Comparison of ENCODE assay signal across 9 cellular contexts in the genomic region with DNA sequence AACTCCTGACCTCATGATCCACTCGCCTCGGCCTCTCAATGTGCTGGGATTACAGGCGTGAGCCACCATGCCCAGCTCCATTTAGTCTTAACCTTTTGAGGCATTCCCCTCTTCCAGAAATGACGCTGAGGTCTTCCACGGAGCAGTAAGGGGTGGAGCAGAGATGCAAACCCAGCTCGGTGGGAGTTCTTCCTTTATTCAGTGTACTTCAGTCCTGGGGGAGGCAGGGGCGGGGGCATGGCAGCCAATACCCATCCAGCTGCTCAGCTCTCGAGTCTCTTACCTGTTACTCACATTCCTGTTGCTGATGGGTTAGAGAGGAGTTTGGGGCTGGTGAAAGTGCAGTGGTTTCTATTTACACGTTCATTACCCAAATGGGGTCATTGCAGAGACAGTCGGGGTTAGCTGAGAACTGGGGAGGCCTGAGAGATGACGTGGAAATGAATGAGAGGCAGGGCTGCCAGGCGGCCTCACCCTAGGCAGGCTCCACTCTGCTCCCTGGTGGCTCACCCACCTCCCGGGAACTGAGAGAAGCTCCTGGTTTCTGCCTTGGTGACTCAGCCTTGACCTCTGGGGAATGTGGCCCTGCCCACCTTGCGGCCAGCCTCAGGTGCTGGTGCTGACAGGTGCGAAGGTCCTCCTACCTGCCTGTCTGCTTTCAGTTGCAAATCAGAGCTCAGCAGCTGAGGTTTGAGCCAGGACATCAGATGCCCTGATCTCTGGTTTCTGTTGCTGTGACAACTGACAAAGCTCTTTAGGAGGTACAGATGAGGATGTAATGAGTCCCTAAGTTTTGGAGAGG. TPM values are rescaled to one million over a fixed set of nuclear protein-coding genes. Genes with fewer than 3 reads are reported as not detected.
DNase-seq lines count a peak whose midpoint lies in the region; ATAC-seq lines count a peak whose summit lies in the region.
"Had no signal": no experiment of that assay in that cellular context is flagged by ENCODE, and none has a peak within 500 bp of the region (broad histone marks: within the 10 kb centered on the region; RNA-seq: fewer than 3 reads in every experiment).

No MANE protein-coding gene starts in this region.

- DNase-seq in NCI-H2107 treated with DMSO at 0.1 percent for 48 hours (lab: John Stamatoyannopoulos, UW; ENCODE audit: unreplicated experiment): peak; percentile 64
- DNase-seq in NCI-H2107 (lab: John Stamatoyannopoulos, UW): no peak
- DNase-seq in T-helper 17 cell: no peak
- peak; percentile 92 for DNase-seq in iPS DF 19.7 (ENCODE audit: low read depth, low spot score)
- peak; percentile 11 for DNase-seq in stimulated activated naive CD8-positive, alpha-beta T cell treated with anti-CD3 and anti-CD28 coated beads, Interleukin-15, Interleukin-2, amounts not matched to agents 100 U/mL and 50 U/mL, for 24 hours
- no peak for DNase-seq in SJCRH30
- no peak for DNase-seq in hepatic stellate cell (ENCODE audit: low spot score)

- H3K4me1 ChIP-seq in SJCRH30: no peaks in the 10 kb centered on the region

- H3K9me3 ChIP-seq in T-helper 17 cell (ENCODE audit: control insufficient read depth, low read length, poor library complexity, severe bottlenecking) (no peaks in the 10 kb centered on the region), SJCRH30 (replicated peaks) (no peaks in the 10 kb centered on the region)

- ATAC-seq in T-helper 17 cell (peak; percentile 51), HG03378 (IDR thresholded peaks at IDR 0.05; ENCODE audit: unreplicated experiment) (no peak)
- no peak for ATAC-seq in stimulated activated naive CD8-positive, alpha-beta T cell treated with anti-CD3 and anti-CD28 coated beads, Interleukin-15, Interleukin-2, amounts not matched to agents 100 U/mL and 50 U/mL, for 24 hours

- H3K27me3 ChIP-seq in SJCRH30: no peaks in the 10 kb centered on the region

- peaks cover 2% of the 10 kb centered on the region for H3K36me3 Mint-ChIP-seq in T-helper 17 cell (ENCODE audit: low read depth)

- H3K36me3 ChIP-seq in SJCRH30: peaks cover 3% of the 10 kb centered on the region; the same call in 1 of the 2 replicates

- no peaks in the 10 kb centered on the region for H3K27me3 Mint-ChIP-seq in T-helper 17 cell

- H3K4me1 Mint-ChIP-seq in T-helper 17 cell: peaks cover 17% of the 10 kb centered on the region

- H3K4me3 ChIP-seq in SJCRH30: no peak overlapping the region

- H3K4me3 Mint-ChIP-seq in T-helper 17 cell: peak overlapping the region; percentile 49

- H3K27ac Mint-ChIP-seq in T-helper 17 cell: peak overlapping the region; percentile 83

- no peak overlapping the region for H3K27ac ChIP-seq in SJCRH30
- H3K27ac ChIP-seq: C4-2B had no signal

RNA-seq across cellular contexts. Expression of a gene that starts 13.4 kb away (rescaled TPM):
- 1 to 10 TPM in 1 of 2 donors, under 1 TPM in 1; 0.81 to 1.1 TPM for total RNA-seq in T-helper 17 cell
- total RNA-seq in SJCRH30 (2014; rRNA removed; shearing (Covaris generic)): 0.10 TPM in 1 of 2 replicates, not detected in the other

Comparison
In these comparisons a context has a peak if more than half of its experiments do, and no peak if none do; other contexts are left out.
1. DNase-seq: peak in NCI-H2107 treated with DMSO at 0.1 percent for 48 hours (single experiment), iPS DF 19.7 (single experiment) and stimulated activated naive CD8-positive, alpha-beta T cell treated with anti-CD3 and anti-CD28 coated beads, Interleukin-15, Interleukin-2, amounts not matched to agents 100 U/mL and 50 U/mL, for 24 hours (single experiment); none in NCI-H2107 (single experiment), T-helper 17 cell (0 of 3), SJCRH30 (0 of 2) and hepatic stellate cell (single experiment).